In the genomic region with DNA sequence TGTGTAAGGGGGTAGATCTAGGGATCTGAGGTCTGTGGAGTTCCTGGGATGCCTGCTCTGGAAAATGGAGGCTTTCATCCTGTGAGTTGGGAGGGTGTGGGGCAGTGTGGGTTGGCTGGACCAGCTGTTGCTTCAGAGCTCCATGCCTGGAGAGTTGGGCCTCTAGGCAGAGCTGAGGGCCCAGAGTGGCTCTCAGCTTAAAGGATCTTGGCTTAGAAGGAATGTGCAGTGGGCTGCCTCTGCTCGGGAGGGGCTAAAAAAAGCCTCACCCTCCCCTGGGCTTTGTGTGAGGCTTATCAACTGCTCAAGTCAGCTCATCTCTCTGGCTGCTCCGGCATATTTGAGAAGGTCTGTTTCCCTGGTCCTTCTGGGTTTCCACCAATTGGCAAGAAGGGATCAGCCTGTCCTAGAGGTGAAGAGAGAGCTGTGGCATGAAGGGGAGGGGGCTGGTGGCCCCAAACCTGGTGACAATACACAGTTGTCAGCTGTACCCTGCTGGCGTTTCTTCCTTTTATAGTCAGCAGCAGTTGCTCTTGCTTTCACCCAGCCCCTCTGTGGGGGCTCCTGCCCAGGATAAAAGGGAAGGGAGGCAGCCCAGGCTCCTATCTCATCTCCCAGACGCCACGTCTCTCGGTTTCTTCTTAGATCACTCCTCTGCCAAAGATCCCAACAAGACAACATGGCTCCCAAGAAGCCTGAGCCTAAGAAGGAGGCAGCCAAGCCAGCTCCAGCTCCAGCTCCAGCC, we compare ENCODE assay signal across 1 cellular context.
TF ChIP-seq lines count a peak whose summit lies in the region.

MYL4 (plus strand) TSS at position 605 of the 745 bp plus-strand sequence; CDS start at position 680, 75 bp downstream.

TF ChIP-seq in GM12878, 131 proteins besides CTCF, POLR2A, EP300 and RAD21:
- TF ChIP-seq CBFB (IDR thresholded peaks at IDR 0.05; ENCODE audit: low read depth) (no peak), SKIL (IDR thresholded peaks at IDR 0.05; ENCODE audit: low read depth, poor library complexity, severe bottlenecking) (no peak), MYC (IDR thresholded peaks at IDR 0.05; ENCODE audit: insufficient read depth, insufficient read length, insufficient replicate concordance, low read length, severe bottlenecking) (no peak), BACH1 (IDR thresholded peaks at IDR 0.05; ENCODE audit: borderline replicate concordance) (no peak)
